In genomic region chr9:119707228-119707627, GRCh38 we compare ENCODE assay signal across 33 cellular contexts.
DNase-seq lines count a peak whose midpoint lies in the region; ATAC-seq, FAIRE-seq and TF ChIP-seq lines count a peak whose summit lies in the region.
"Had no signal": no experiment of that assay in that cellular context is flagged by ENCODE, and none has a peak within 500 bp of the region (broad histone marks: within the 10 kb centered on the region; RNA-seq: fewer than 3 reads in every experiment).

No MANE protein-coding gene starts in this region.

- H4K20me1 ChIP-seq in K562 (replicated peaks; ENCODE audit: control insufficient read depth, insufficient read depth, low read length): no peaks in the 10 kb centered on the region
- H4K20me1 ChIP-seq: BLaER1; BLaER1 treated with 17β-estradiol and CSF1 and Interleukin-3, amounts not matched to agents 10 nM and 100 nM had no signal

- H3K9me1 ChIP-seq in K562 (ENCODE audit: control insufficient read depth, insufficient read depth, low read length): no peaks in the 10 kb centered on the region

- DNase-seq in K562 (ENCODE audit: extremely low read depth in 1 of 4, low spot score in 3 of 4) (no peak), esophagus muscularis mucosa (ENCODE audit: extremely low spot score) (peak; percentile 39), NCI-H2171 (lab: John Stamatoyannopoulos, UW) (no peak)
- no peak for DNase-seq in activated CD4-positive, alpha-beta T cell treated with anti-CD3 and anti-CD28 coated beads for 1 hour
- DNase-seq: 8988T; ACHN; AML-193; BE2C; C1 segment of cervical spinal cord; Caco-2; Calu3; CD4-positive, alpha-beta memory T cell; CD4-positive, alpha-beta T cell; CD4-positive, CD25-positive, alpha-beta regulatory T cell; CD8-positive, alpha-beta memory T cell; CD8-positive, alpha-beta T cell; COR-L47; DMS 273 treated with DMSO at 0.1 percent for 48 hours; DMS153; DMS53; DMS79; DMS79 treated with DMSO at 0.1 percent for 48 hours; DND-41; EL had no signal

- POLR2A ChIA-PET in HEK293 (lab: Yijun Ruan, JAX) (no interaction called here), K562 (lab: Yijun Ruan, JAX) (no interaction called here)

- no peak for TF ChIP-seq EP300 in K562 (IDR thresholded peaks at IDR 0.05; ENCODE audit: low read length)
- no peak for TF ChIP-seq EP300 in esophagus muscularis mucosa (IDR thresholded peaks at IDR 0.05)

- H3K9me3 ChIP-seq in HEK293 (ENCODE audit: control insufficient read depth, insufficient read depth, low read depth, low read length): no peaks in the 10 kb centered on the region
- no peaks in the 10 kb centered on the region for H3K9me3 ChIP-seq in K562 (replicated peaks; ENCODE audit: control insufficient read depth, insufficient read depth, low read depth, low read length)
- H3K9me3 ChIP-seq in esophagus muscularis mucosa: no peaks in the 10 kb centered on the region
- H3K9me3 ChIP-seq: A549; BE2C; BLaER1; BLaER1 treated with 17β-estradiol and CSF1 and Interleukin-3, amounts not matched to agents 10 nM and 100 nM; Caco-2 had no signal

- H3K79me2 ChIP-seq in K562 (ENCODE audit: control insufficient read depth, insufficient read depth, low read length): no peaks in the 10 kb centered on the region

- H2AFZ ChIP-seq in K562 (ENCODE audit: low read depth, low read length): no peak overlapping the region

- no peak overlapping the region for H3K27ac ChIP-seq in HEK293 (ENCODE audit: extremely low read depth, low read depth, low read length)
- no peak overlapping the region for H3K27ac ChIP-seq in K562 (ENCODE audit: extremely low read depth, low read depth, low read length)
- H3K27ac ChIP-seq in esophagus muscularis mucosa (replicated peaks in 1 of 4): no peak overlapping the region
- H3K27ac ChIP-seq: 22Rv1; A549; BLaER1; BLaER1 treated with 17β-estradiol and CSF1 and Interleukin-3, amounts not matched to agents 10 nM and 100 nM; C4-2B had no signal

- no peak for TF ChIP-seq CTCF in HEK293 (tag by site-specific recombination; IDR thresholded peaks at IDR 0.05)
- no peak for TF ChIP-seq CTCF in K562 (IDR thresholded peaks at IDR 0.05 in 2 of 3, conservative IDR thresholded peaks at IDR 0.05 in 1 of 3; ENCODE audit: insufficient read depth in 2 of 3, low read depth in 1 of 3, low read length in 3 of 3)
- no peak for TF ChIP-seq CTCF in esophagus muscularis mucosa (IDR thresholded peaks at IDR 0.05)

- TF ChIP-seq RAD21 in K562 (CRISPR knock-in tag; conservative IDR thresholded peaks at IDR 0.05 in 1 of 2, IDR thresholded peaks at IDR 0.05 in 1 of 2): no peak

- no peak overlapping the region for H3K4me2 ChIP-seq in K562 (ENCODE audit: insufficient read depth, low read length)
- H3K4me2 ChIP-seq: A549; BLaER1; BLaER1 treated with 17β-estradiol and CSF1 and Interleukin-3, amounts not matched to agents 10 nM and 100 nM had no signal

- no peak for TF ChIP-seq POLR2A in K562 (conservative IDR thresholded peaks at IDR 0.05)
- TF ChIP-seq POLR2A in esophagus muscularis mucosa (IDR thresholded peaks at IDR 0.05; ENCODE audit: low read depth): no peak

- in situ Hi-C loops in K562 (cut with MboI): no loop called here

- BruUV-seq in K562 (replicated peaks; lab: Mats Ljungman, UMichigan): no TSS peak

- H3K4me1 ChIP-seq in HEK293 (ENCODE audit: control insufficient read depth, insufficient read depth, low read length) (no peaks in the 10 kb centered on the region), K562 (replicated peaks in 1 of 2; ENCODE audit: control insufficient read depth in 2 of 2, insufficient read depth in 2 of 2, low read length in 2 of 2) (no peaks in the 10 kb centered on the region), esophagus muscularis mucosa (no peaks in the 10 kb centered on the region)
- H3K4me1 ChIP-seq: A549; BE2C; BLaER1; BLaER1 treated with 17β-estradiol and CSF1 and Interleukin-3, amounts not matched to agents 10 nM and 100 nM; Caco-2 had no signal

- CTCF ChIA-PET in HEK293 (lab: Yijun Ruan, JAX) (no interaction called here), K562 (lab: Yijun Ruan, JAX; ENCODE audit: low intra/inter-chr PET ratio) (no interaction called here)

- no peak for FAIRE-seq in K562 (lab: Jason Lieb, UNC)
- FAIRE-seq: A204.1, A549, D721Med had no signal

- intact Hi-C loops in K562 (cut with micrococcal nuclease) (no loop called here), esophagus muscularis mucosa (cut with DNase I) (no loop called here)

- H3K36me3 ChIP-seq in HEK293 (ENCODE audit: control insufficient read depth in 2 of 2, insufficient read depth in 1 of 2, low read length in 2 of 2): no peaks in the 10 kb centered on the region
- H3K36me3 ChIP-seq in K562 (ENCODE audit: control insufficient read depth, insufficient read depth, low read length): no peaks in the 10 kb centered on the region
- no peaks in the 10 kb centered on the region for H3K36me3 ChIP-seq in esophagus muscularis mucosa
- H3K36me3 ChIP-seq: BE2C; BLaER1; BLaER1 treated with 17β-estradiol and CSF1 and Interleukin-3, amounts not matched to agents 10 nM and 100 nM had no signal

- H3K4me3 ChIP-seq in HEK293 (ENCODE audit: low read depth, low read length) (no peak overlapping the region), K562 (no peak overlapping the region), esophagus muscularis mucosa (no peak overlapping the region)
- H3K4me3 ChIP-seq: A549; BLaER1; BLaER1 treated with 17β-estradiol and CSF1 and Interleukin-3, amounts not matched to agents 10 nM and 100 nM had no signal

- ATAC-seq in K562 (no peak), GM18867 (IDR thresholded peaks at IDR 0.05; ENCODE audit: unreplicated experiment) (no peak)
- ATAC-seq: A549; CD8-positive, alpha-beta T cell had no signal

- WGBS in K562 (ENCODE audit: insufficient coverage, low coverage, missing lambda C conversion rate): 0% methylated on average over 4 of the region's 4 CpGs
- WGBS in esophagus muscularis mucosa: 83% methylated on average over 4 of the region's 4 CpGs

- H3K9ac ChIP-seq in K562 (ENCODE audit: insufficient read depth in 1 of 2, low read depth in 2 of 2, low read length in 2 of 2): no peak overlapping the region
- H3K9ac ChIP-seq: BLaER1; BLaER1 treated with 17β-estradiol and CSF1 and Interleukin-3, amounts not matched to agents 10 nM and 100 nM had no signal

- H3K27me3 ChIP-seq in K562 (ENCODE audit: control insufficient read depth in 2 of 2, insufficient read depth in 2 of 2, low read length in 2 of 2): no peaks in the 10 kb centered on the region
- H3K27me3 ChIP-seq in esophagus muscularis mucosa: no peaks in the 10 kb centered on the region
- H3K27me3 ChIP-seq: BE2C; BLaER1; BLaER1 treated with 17β-estradiol and CSF1 and Interleukin-3, amounts not matched to agents 10 nM and 100 nM had no signal

TF ChIP-seq in HEK293, 187 proteins besides CTCF, POLR2A, EP300 and RAD21:
- TF ChIP-seq GLIS2 (tag by site-specific recombination; IDR thresholded peaks at IDR 0.05) (no peak), ZNF10 (tag by site-specific recombination; IDR thresholded peaks at IDR 0.05) (peak; percentile 85)
TF ChIP-seq in HEK293: peak in this region for 1.

TF ChIP-seq in K562, 482 proteins besides CTCF, POLR2A, EP300 and RAD21:
- TF ChIP-seq ZNF134 (CRISPR knock-in tag; conservative IDR thresholded peaks at IDR 0.05): peak; percentile 94
- TF ChIP-seq MCM5 (IDR thresholded peaks at IDR 0.05; ENCODE audit: low read depth): no peak
